1 cellular context compared by ENCODE assay signal in the genomic region with DNA sequence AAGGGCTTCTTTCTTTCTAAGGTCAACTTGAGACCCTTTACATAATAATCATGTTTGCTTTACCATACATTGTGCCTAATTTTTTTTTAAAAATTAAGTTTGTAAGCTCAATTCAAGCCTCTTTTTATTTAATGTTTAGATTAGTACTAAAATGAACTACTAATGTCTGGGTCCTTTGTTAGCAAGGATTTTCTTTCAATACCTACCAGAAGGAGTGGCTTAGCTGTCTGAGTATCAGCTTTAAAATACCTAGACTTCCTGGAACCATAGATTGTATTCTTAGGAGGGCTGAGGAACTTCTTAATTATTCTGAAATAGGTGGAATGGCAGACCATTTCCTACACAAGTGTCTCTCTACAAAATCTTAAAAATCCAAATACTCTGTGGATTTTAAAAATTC.
TF ChIP-seq lines count a peak whose summit lies in the region.

No MANE protein-coding gene starts in this region.

TF ChIP-seq in SK-N-SH treated with all-trans-retinoic acid at 6 μM for 48 hours, 23 proteins besides CTCF, POLR2A, EP300 and RAD21 (continued from another document):
- TF ChIP-seq, protein P1, sequence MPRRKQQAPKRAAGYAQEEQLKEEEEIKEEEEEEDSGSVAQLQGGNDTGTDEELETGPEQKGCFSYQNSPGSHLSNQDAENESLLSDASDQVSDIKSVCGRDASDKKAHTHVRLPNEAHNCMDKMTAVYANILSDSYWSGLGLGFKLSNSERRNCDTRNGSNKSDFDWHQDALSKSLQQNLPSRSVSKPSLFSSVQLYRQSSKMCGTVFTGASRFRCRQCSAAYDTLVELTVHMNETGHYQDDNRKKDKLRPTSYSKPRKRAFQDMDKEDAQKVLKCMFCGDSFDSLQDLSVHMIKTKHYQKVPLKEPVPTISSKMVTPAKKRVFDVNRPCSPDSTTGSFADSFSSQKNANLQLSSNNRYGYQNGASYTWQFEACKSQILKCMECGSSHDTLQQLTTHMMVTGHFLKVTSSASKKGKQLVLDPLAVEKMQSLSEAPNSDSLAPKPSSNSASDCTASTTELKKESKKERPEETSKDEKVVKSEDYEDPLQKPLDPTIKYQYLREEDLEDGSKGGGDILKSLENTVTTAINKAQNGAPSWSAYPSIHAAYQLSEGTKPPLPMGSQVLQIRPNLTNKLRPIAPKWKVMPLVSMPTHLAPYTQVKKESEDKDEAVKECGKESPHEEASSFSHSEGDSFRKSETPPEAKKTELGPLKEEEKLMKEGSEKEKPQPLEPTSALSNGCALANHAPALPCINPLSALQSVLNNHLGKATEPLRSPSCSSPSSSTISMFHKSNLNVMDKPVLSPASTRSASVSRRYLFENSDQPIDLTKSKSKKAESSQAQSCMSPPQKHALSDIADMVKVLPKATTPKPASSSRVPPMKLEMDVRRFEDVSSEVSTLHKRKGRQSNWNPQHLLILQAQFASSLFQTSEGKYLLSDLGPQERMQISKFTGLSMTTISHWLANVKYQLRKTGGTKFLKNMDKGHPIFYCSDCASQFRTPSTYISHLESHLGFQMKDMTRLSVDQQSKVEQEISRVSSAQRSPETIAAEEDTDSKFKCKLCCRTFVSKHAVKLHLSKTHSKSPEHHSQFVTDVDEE (CRISPR knock-in tag; IDR thresholded peaks at IDR 0.05), result no peak
- TF ChIP-seq ZFP3 (CRISPR knock-in tag; IDR thresholded peaks at IDR 0.05) (no peak), ZFP30 (CRISPR knock-in tag; IDR thresholded peaks at IDR 0.05) (no peak)
- TF ChIP-seq, protein P2, sequence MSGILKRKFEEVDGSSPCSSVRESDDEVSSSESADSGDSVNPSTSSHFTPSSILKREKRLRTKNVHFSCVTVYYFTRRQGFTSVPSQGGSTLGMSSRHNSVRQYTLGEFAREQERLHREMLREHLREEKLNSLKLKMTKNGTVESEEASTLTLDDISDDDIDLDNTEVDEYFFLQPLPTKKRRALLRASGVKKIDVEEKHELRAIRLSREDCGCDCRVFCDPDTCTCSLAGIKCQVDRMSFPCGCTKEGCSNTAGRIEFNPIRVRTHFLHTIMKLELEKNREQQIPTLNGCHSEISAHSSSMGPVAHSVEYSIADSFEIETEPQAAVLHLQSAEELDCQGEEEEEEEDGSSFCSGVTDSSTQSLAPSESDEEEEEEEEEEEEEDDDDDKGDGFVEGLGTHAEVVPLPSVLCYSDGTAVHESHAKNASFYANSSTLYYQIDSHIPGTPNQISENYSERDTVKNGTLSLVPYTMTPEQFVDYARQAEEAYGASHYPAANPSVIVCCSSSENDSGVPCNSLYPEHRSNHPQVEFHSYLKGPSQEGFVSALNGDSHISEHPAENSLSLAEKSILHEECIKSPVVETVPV (CRISPR knock-in tag; IDR thresholded peaks at IDR 0.05), result no peak
- TF ChIP-seq, protein P3, sequence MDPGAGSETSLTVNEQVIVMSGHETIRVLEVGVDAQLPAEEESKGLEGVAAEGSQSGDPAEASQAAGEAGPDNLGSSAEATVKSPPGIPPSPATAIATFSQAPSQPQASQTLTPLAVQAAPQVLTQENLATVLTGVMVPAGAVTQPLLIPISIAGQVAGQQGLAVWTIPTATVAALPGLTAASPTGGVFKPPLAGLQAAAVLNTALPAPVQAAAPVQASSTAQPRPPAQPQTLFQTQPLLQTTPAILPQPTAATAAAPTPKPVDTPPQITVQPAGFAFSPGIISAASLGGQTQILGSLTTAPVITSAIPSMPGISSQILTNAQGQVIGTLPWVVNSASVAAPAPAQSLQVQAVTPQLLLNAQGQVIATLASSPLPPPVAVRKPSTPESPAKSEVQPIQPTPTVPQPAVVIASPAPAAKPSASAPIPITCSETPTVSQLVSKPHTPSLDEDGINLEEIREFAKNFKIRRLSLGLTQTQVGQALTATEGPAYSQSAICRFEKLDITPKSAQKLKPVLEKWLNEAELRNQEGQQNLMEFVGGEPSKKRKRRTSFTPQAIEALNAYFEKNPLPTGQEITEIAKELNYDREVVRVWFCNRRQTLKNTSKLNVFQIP (CRISPR knock-in tag; IDR thresholded peaks at IDR 0.05; ENCODE audit: borderline replicate concordance, low read depth), result no peak
